Comparison of ENCODE assay signal across 8 cellular contexts in the genomic region with DNA sequence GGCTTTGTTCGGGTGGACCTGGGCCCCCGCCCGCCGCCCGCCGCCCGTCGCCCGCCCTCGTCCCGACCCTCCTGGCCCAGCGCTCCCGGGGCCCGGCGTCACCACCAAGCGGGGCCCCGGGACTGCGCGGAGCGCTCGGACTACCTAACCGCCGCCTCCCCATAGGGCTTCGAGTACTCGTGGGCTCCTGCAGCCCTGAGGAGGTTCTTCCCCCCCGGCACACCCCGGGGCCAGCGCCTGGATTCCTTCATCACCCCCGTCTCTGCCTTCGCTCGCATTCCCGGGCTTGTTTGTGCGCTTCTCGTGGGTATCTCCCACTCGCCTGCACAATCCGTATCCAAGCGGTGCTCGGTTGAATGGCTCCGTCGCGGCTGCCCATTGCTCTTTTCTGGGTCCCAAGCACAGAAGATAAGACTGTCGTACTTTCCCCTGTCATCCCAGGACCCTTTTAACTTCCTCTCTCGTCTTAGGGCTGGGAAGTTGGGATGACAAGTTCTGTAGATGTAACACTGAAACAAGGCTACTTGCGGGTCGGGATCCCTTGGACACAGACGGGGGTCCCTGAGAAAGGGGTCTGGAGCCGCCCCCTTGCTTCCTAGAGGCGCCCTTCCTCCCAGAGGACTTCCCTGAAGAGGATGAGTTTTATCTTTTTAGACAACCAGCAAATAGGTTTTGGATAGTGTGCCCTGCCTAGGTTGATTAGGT.
DNase-seq lines count a peak whose midpoint lies in the region; ATAC-seq and TF ChIP-seq lines count a peak whose summit lies in the region.

No MANE protein-coding gene starts in this region.

- peak overlapping the region; percentile 67 for H3K4me3 ChIP-seq in iPS-18a (ENCODE audit: low read length)
- peak overlapping the region; percentile 79 for H3K4me3 ChIP-seq in skeletal muscle cell (ENCODE audit: low read depth, low read length)

- DNase-seq in AG08396 (ENCODE audit: low spot score) (peak; percentile 64), NCI-H526 treated with DMSO at 0.1 percent for 48 hours (lab: John Stamatoyannopoulos, UW) (peak; percentile 46), astrocyte of the hippocampus (ENCODE audit: low read depth, low spot score) (peak; percentile 71), skeletal muscle cell (ENCODE audit: low read depth) (no peak), SHP77 (lab: John Stamatoyannopoulos, UW) (no peak)

- peaks cover 12% of the 10 kb centered on the region for H3K4me1 ChIP-seq in iPS-18a (ENCODE audit: control insufficient read depth, low read depth, low read length)

- peaks cover 8% of the 10 kb centered on the region for H3K36me3 ChIP-seq in iPS-18a (ENCODE audit: control insufficient read depth, low read depth, low read length)

- H3K27me3 ChIP-seq in iPS-18a (ENCODE audit: control insufficient read depth, insufficient read depth, low read length) = no peaks in the 10 kb centered on the region

- ATAC-seq in GM18505 (IDR thresholded peaks at IDR 0.05; ENCODE audit: unreplicated experiment) (peak; percentile 50), HG02885 (IDR thresholded peaks at IDR 0.05; ENCODE audit: poor library complexity, unreplicated experiment) (peak; percentile 52)

- TF ChIP-seq POLR2A in GM18505 (IDR thresholded peaks at IDR 0.05; ENCODE audit: borderline replicate concordance, extremely low read depth, insufficient read depth, insufficient read length) = no peak

- H3K27ac ChIP-seq in iPS-18a (ENCODE audit: low read length) = no peak overlapping the region

- H3K9ac ChIP-seq in iPS-18a (ENCODE audit: low read length) = peak overlapping the region; percentile 45

- H3K9me3 ChIP-seq in iPS-18a (ENCODE audit: control insufficient read depth, low read depth, low read length) = no peaks in the 10 kb centered on the region

Comparison
In these comparisons a context has a peak if more than half of its experiments do, and no peak if none do; other contexts are left out.
1. DNase-seq: peak in AG08396 (single experiment), NCI-H526 treated with DMSO at 0.1 percent for 48 hours (single experiment) and astrocyte of the hippocampus (single experiment); none in skeletal muscle cell (single experiment) and SHP77 (0 of 2).